13 cellular contexts compared by ENCODE assay signal in genomic region chr7:44048031-44048795, GRCh38. TPM values are rescaled to one million over a fixed set of nuclear protein-coding genes. Genes with fewer than 3 reads are reported as not detected.
A peak's percentile ranks its signal among the peaks of the same experiment; 100 is the strongest.
DNase-seq lines count a peak whose midpoint lies in the region; ATAC-seq and TF ChIP-seq lines count a peak whose summit lies in the region.
"Had no signal": no experiment of that assay in that cellular context is flagged by ENCODE, and none has a peak within 500 bp of the region (broad histone marks: within the 10 kb centered on the region; RNA-seq: fewer than 3 reads in every experiment).

No MANE protein-coding gene starts in this region.

- H3K4me1 ChIP-seq in BLaER1: peaks cover 82% of the 10 kb centered on the region
- H3K4me1 ChIP-seq in DOHH2 (ENCODE audit: control insufficient read depth, low read length): peaks cover 40% of the 10 kb centered on the region
- peaks cover 22% of the 10 kb centered on the region for H3K4me1 ChIP-seq in adipocyte (ENCODE audit: control insufficient read depth, insufficient read depth, low read length)

- H3K36me3 ChIP-seq in BLaER1: peaks cover 61% of the 10 kb centered on the region
- H3K36me3 ChIP-seq in DOHH2 (ENCODE audit: control insufficient read depth, low read length): peaks cover 78% of the 10 kb centered on the region
- H3K36me3 ChIP-seq in adipocyte (ENCODE audit: control insufficient read depth, insufficient read depth, low read length, severe bottlenecking): peaks cover 42% of the 10 kb centered on the region

- H3K27ac Mint-ChIP-seq in natural killer cell treated with Interleukin-12 subunit alpha and Interleukin-12 subunit beta and Interleukin-15 and Interleukin-18, amount 100 ng/mL, for 72 hours: peak overlapping the region; percentile 42 to 47
- H3K27ac Mint-ChIP-seq in HFFc6: no peak overlapping the region

- peaks cover 21% of the 10 kb centered on the region for H3K36me3 Mint-ChIP-seq in natural killer cell treated with Interleukin-12 subunit alpha and Interleukin-12 subunit beta and Interleukin-15 and Interleukin-18, amount 100 ng/mL, for 72 hours
- H3K36me3 Mint-ChIP-seq in HFFc6 (ENCODE audit: low read depth): peaks cover 30% of the 10 kb centered on the region

- H3K9me3 Mint-ChIP-seq in natural killer cell treated with Interleukin-12 subunit alpha and Interleukin-12 subunit beta and Interleukin-15 and Interleukin-18, amount 100 ng/mL, for 72 hours: no peaks in the 10 kb centered on the region
- no peaks in the 10 kb centered on the region for H3K9me3 Mint-ChIP-seq in HFFc6

- no peaks in the 10 kb centered on the region for H3K9me2 ChIP-seq in DOHH2 (replicated peaks; ENCODE audit: control insufficient read depth, low read length)

- no peaks in the 10 kb centered on the region for H3K27me3 Mint-ChIP-seq in natural killer cell treated with Interleukin-12 subunit alpha and Interleukin-12 subunit beta and Interleukin-15 and Interleukin-18, amount 100 ng/mL, for 72 hours
- H3K27me3 Mint-ChIP-seq in HFFc6 (ENCODE audit: insufficient read depth): no peaks in the 10 kb centered on the region; the same call in none of the 2 replicates

- peaks cover 37 to 42% of the 10 kb centered on the region in 2 donors for H3K4me1 Mint-ChIP-seq in natural killer cell treated with Interleukin-12 subunit alpha and Interleukin-12 subunit beta and Interleukin-15 and Interleukin-18, amount 100 ng/mL, for 72 hours (ENCODE audit: low read depth in 2 of 2)
- peaks cover 36% of the 10 kb centered on the region for H3K4me1 Mint-ChIP-seq in HFFc6 (ENCODE audit: low read depth)

- ATAC-seq in natural killer cell treated with Interleukin-12 subunit alpha and Interleukin-12 subunit beta and Interleukin-15 and Interleukin-18, amount 100 ng/mL, for 72 hours: no peak
- no peak for ATAC-seq in HG03280 (IDR thresholded peaks at IDR 0.05; ENCODE audit: unreplicated experiment)
- no peak for ATAC-seq in HG03139 (IDR thresholded peaks at IDR 0.05; ENCODE audit: unreplicated experiment)
- ATAC-seq: gastroesophageal sphincter had no signal

- H3K27me3 ChIP-seq in BLaER1 (no peaks in the 10 kb centered on the region), DOHH2 (ENCODE audit: control insufficient read depth, low read length) (no peaks in the 10 kb centered on the region), adipocyte (replicated peaks; ENCODE audit: control insufficient read depth, insufficient read depth, low read length) (no peaks in the 10 kb centered on the region)
- H3K27me3 ChIP-seq: gastroesophageal sphincter, SJCRH30 had no signal

- peaks cover 21% of the 10 kb centered on the region for H3F3A ChIP-seq in DOHH2 (ENCODE audit: control insufficient read depth, insufficient read depth)

- 0 out of 2 replicates have a peak overlapping the region, but pooled peaks have one; percentile 28 for H3K27ac ChIP-seq in BLaER1
- no peak overlapping the region for H3K27ac ChIP-seq in DOHH2 (ENCODE audit: low read depth, low read length)
- H3K27ac ChIP-seq: gastroesophageal sphincter, SJCRH30 had no signal

- H4K20me1 ChIP-seq in BLaER1 (peaks cover 77% of the 10 kb centered on the region), DOHH2 (ENCODE audit: control insufficient read depth, insufficient read depth, low read depth, low read length) (peaks cover 19% of the 10 kb centered on the region)

- H3K9ac ChIP-seq in BLaER1: no peak overlapping the region
- peak overlapping the region; percentile 21 for H3K9ac ChIP-seq in adipocyte (ENCODE audit: low read length)

- peak overlapping the region; percentile 40 for H3K4me3 Mint-ChIP-seq in natural killer cell treated with Interleukin-12 subunit alpha and Interleukin-12 subunit beta and Interleukin-15 and Interleukin-18, amount 100 ng/mL, for 72 hours
- H3K4me3 Mint-ChIP-seq in HFFc6: no peak overlapping the region; the same call in 1 of the 2 replicates

- no peak for DNase-seq in adipocyte (ENCODE audit: low read depth)
- DNase-seq in natural killer cell treated with Interleukin-12 subunit alpha and Interleukin-12 subunit beta and Interleukin-15 and Interleukin-18, amount 100 ng/mL, for 72 hours (ENCODE audit: low spot score): peak; percentile 32
- DNase-seq in HFFc6: no peak
- DNase-seq in stimulated activated CD8-positive, alpha-beta memory T cell treated with anti-CD3 and anti-CD28 coated beads, Interleukin-4, amount 100 ng/mL, for 48 hours: no peak
- DNase-seq: NCI-H2029 treated with DMSO at 0.1 percent for 48 hours, SJCRH30 had no signal

- H3K4me3 ChIP-seq in BLaER1 (no peak overlapping the region), DOHH2 (ENCODE audit: low read length) (no peak overlapping the region), adipocyte (ENCODE audit: low read length) (no peak overlapping the region)
- H3K4me3 ChIP-seq: gastroesophageal sphincter, SJCRH30 had no signal

- peaks cover 89% of the 10 kb centered on the region for H3K79me2 ChIP-seq in DOHH2 (ENCODE audit: control insufficient read depth, low read length)

- peak overlapping the region; percentile 97 for H3K4me2 ChIP-seq in BLaER1
- H3K4me2 ChIP-seq in DOHH2 (ENCODE audit: low read length): peak overlapping the region; percentile 4; the same call in 1 of the 2 replicates

- H3K9me3 ChIP-seq in BLaER1 (no peaks in the 10 kb centered on the region), DOHH2 (ENCODE audit: control insufficient read depth, insufficient read depth, low read length) (no peaks in the 10 kb centered on the region), adipocyte (ENCODE audit: control insufficient read depth, low read length) (no peaks in the 10 kb centered on the region)
- H3K9me3 ChIP-seq: gastroesophageal sphincter, SJCRH30 had no signal

- TF ChIP-seq CTCF in DOHH2 (IDR thresholded peaks at IDR 0.05; ENCODE audit: low read depth, low read length, poor library complexity, severe bottlenecking) (no peak), HFFc6 (IDR thresholded peaks at IDR 0.05) (no peak)

RNA-seq across cellular contexts. Expression of gene DBNL, which starts 3.7 kb away (rescaled TPM):
- 100 to 1,000 TPM; 173 to 202 TPM for total RNA-seq in natural killer cell treated with Interleukin-12 subunit alpha and Interleukin-12 subunit beta and Interleukin-15 and Interleukin-18, amount 100 ng/mL, for 72 hours
- 100 to 1,000 TPM; 146 to 167 (median 153) TPM for total RNA-seq in HFFc6 (2021; fragmentation: NEBNext Ultra II Directional; extraction: Animal tissue kit (Norgen Biotek cat#: 25700))

RNA-seq across cellular contexts. Expression of gene PGAM2, which starts 17.2 kb away (rescaled TPM):
- not detected for total RNA-seq in natural killer cell treated with Interleukin-12 subunit alpha and Interleukin-12 subunit beta and Interleukin-15 and Interleukin-18, amount 100 ng/mL, for 72 hours
- under 1 TPM in 4 of 6 experiments, not detected in 2; 0.26 to 0.51 (median 0.35) TPM for total RNA-seq in HFFc6 (2021; fragmentation: NEBNext Ultra II Directional; extraction: Animal tissue kit (Norgen Biotek cat#: 25700))
- total RNA-seq: LHCN-M2, pulmonary artery endothelial cell, SJCRH30 had no signal

RNA-seq across cellular contexts. Expression of gene POLM, which starts 34.1 kb away (rescaled TPM):
- total RNA-seq in natural killer cell treated with Interleukin-12 subunit alpha and Interleukin-12 subunit beta and Interleukin-15 and Interleukin-18, amount 100 ng/mL, for 72 hours: 10 to 100 TPM; 25.9 to 66.9 TPM
- total RNA-seq in HFFc6 (2021; fragmentation: NEBNext Ultra II Directional; extraction: Animal tissue kit (Norgen Biotek cat#: 25700)): 10 to 100 TPM; 11.4 to 14.3 (median 12.1) TPM

RNA-seq across cellular contexts. Expression of gene SPDYE1, which starts 50.5 kb away (rescaled TPM):
- total RNA-seq in natural killer cell treated with Interleukin-12 subunit alpha and Interleukin-12 subunit beta and Interleukin-15 and Interleukin-18, amount 100 ng/mL, for 72 hours: not detected
- not detected for total RNA-seq in HFFc6 (2021; fragmentation: NEBNext Ultra II Directional; extraction: Animal tissue kit (Norgen Biotek cat#: 25700))
- total RNA-seq: gastroesophageal sphincter, LHCN-M2, pulmonary artery endothelial cell, SJCRH30 had no signal

RNA-seq across cellular contexts. Expression of gene AEBP1, which starts 55.9 kb away (rescaled TPM):
- total RNA-seq in natural killer cell treated with Interleukin-12 subunit alpha and Interleukin-12 subunit beta and Interleukin-15 and Interleukin-18, amount 100 ng/mL, for 72 hours: 1 to 10 TPM; 1.0 to 2.4 TPM
- total RNA-seq in HFFc6 (2021; fragmentation: NEBNext Ultra II Directional; extraction: Animal tissue kit (Norgen Biotek cat#: 25700)): 10 to 100 TPM; 69.7 to 83.2 (median 76.4) TPM
- total RNA-seq: LHCN-M2 had no signal
